Comparison of ENCODE assay signal across 8 cellular contexts in genomic region chr2:85728883-85729824, GRCh38. TPM values are rescaled to one million over a fixed set of nuclear protein-coding genes. Genes with fewer than 3 reads are reported as not detected.
DNase-seq lines count a peak whose midpoint lies in the region; ATAC-seq and TF ChIP-seq lines count a peak whose summit lies in the region.

No MANE protein-coding gene starts in this region.

- peak; percentile 85 for DNase-seq in CD1c-positive myeloid dendritic cell (ENCODE audit: extremely low spot score)
- peak; percentile 81 for DNase-seq in LoVo (ENCODE audit: low spot score)
- DNase-seq in SJSA1 (ENCODE audit: low read depth in 1 of 2, low spot score in 2 of 2): peak; percentile 77 to 87
- DNase-seq in activated gamma-delta T cell treated with Interleukin-2 at 50 U/mL for 16 hours: peak; percentile 73
- DNase-seq in germinal center (ENCODE audit: low spot score): peak; percentile 82
- DNase-seq in osteocyte (ENCODE audit: extremely low spot score, unreplicated experiment): peak; percentile 96
- peak; percentile 92 for DNase-seq in thyroid gland

- peak in 1 of 2 donors; percentile 33 for TF ChIP-seq POLR2A in thyroid gland (IDR thresholded peaks at IDR 0.05)

- intact Hi-C loops in thyroid gland (cut with DNase I): loop anchor here (5.0 kb wide), 1 partner anchor 83 kb away; no protein-coding TSS in a partner anchor

- H3K36me3 ChIP-seq in SJSA1: no peaks in the 10 kb centered on the region
- no peaks in the 10 kb centered on the region for H3K36me3 ChIP-seq in thyroid gland

- H3K4me3 ChIP-seq in SJSA1: no peak overlapping the region
- H3K4me3 ChIP-seq in thyroid gland (replicated peaks in 1 of 3): no peak overlapping the region

- H3K9me3 ChIP-seq in SJSA1 (replicated peaks) (no peaks in the 10 kb centered on the region), thyroid gland (no peaks in the 10 kb centered on the region)

- H3K27me3 Mint-ChIP-seq in osteocyte (ENCODE audit: unreplicated experiment): peaks cover 38% of the 10 kb centered on the region

- ATAC-seq in GM19452 (IDR thresholded peaks at IDR 0.05; ENCODE audit: unreplicated experiment): peak; percentile 74

- H3K4me3 Mint-ChIP-seq in osteocyte (ENCODE audit: unreplicated experiment): no peak overlapping the region

- H3K27ac ChIP-seq in SJSA1 (no peak overlapping the region), thyroid gland (peak overlapping the region in 2 of 3 donors; percentile 76 to 92)

- no peak overlapping the region for H3K27ac Mint-ChIP-seq in osteocyte (ENCODE audit: unreplicated experiment)

- 38 to 42% methylated on average over 24 to 26 of the region's 26 CpGs for WGBS in thyroid gland, 2 donors

- H3K4me1 Mint-ChIP-seq in osteocyte (ENCODE audit: unreplicated experiment): peaks cover 22% of the 10 kb centered on the region

- H3K36me3 Mint-ChIP-seq in osteocyte (ENCODE audit: unreplicated experiment): no peaks in the 10 kb centered on the region

- H3K27me3 ChIP-seq in SJSA1 (replicated peaks): no peaks in the 10 kb centered on the region; the same call in 1 of the 2 replicates
- no peaks in the 10 kb centered on the region for H3K27me3 ChIP-seq in thyroid gland

- no peaks in the 10 kb centered on the region for H3K9me3 Mint-ChIP-seq in osteocyte (ENCODE audit: unreplicated experiment)

- TF ChIP-seq CTCF in osteocyte (IDR thresholded peaks at IDR 0.05): peak; percentile 98
- TF ChIP-seq CTCF in thyroid gland (IDR thresholded peaks at IDR 0.05): peak; percentile 81 to 98 (median 96)

- H3K4me1 ChIP-seq in SJSA1 (replicated peaks) (peaks cover 5% of the 10 kb centered on the region; the same call in 1 of the 2 replicates), thyroid gland (peaks cover 15 to 67% of the 10 kb centered on the region in 2 donors)

RNA-seq across cellular contexts. Expression of gene ATOH8, which starts 24.6 kb away (rescaled TPM):
- total RNA-seq in SJSA1 (2014; rRNA removed; shearing (Covaris generic)): 9.8 and 16.4 TPM in 2 replicates
- total RNA-seq in osteocyte (5.9 and 7.1 TPM in 2 replicates), thyroid gland (100 to 1,000 TPM in 2 of 4 donors, 10 to 100 TPM in 2; 82.8 to 260 (median 167) TPM)

RNA-seq across cellular contexts. Expression of gene GNLY, which starts 35.0 kb away (rescaled TPM):
- not detected in 2 replicates for total RNA-seq in SJSA1 (2014; rRNA removed; shearing (Covaris generic))
- total RNA-seq in osteocyte (not detected in 2 replicates), thyroid gland (1 to 10 TPM in 1 of 4 donors, under 1 TPM in 2, not detected in 1; 0.22 to 3.6 (median 0.63) TPM)
